21 cellular contexts compared by ENCODE assay signal in the genomic region with DNA sequence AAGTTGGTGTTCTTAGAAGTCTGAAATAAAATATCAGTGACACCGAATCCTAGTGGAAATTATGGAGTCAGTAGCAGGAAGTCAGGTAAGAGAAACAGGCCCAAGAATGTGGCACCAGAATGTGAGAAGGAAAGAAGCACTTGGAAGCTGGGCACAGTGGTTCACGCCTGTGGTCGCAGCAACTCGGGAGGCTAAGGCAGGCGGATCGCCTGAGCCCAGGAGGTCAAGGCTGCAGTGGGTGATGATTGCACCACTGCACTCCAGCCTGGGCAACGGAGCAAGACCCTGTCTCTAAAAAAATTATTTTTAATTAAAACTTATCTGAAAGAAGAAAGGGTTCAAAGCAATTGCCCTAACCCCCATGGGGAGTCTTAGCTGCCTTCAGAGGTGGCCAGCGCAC.
"Had no signal": no experiment of that assay in that cellular context is flagged by ENCODE, and none has a peak within 500 bp of the region (broad histone marks: within the 10 kb centered on the region; RNA-seq: fewer than 3 reads in every experiment).

No MANE protein-coding gene starts in this region.

- H3K4me3 ChIP-seq: coronary artery, dorsolateral prefrontal cortex, esophagus muscularis mucosa, gastrocnemius medialis, heart right ventricle, left lung, lower lobe of right lung had no signal

- H3K4me1 ChIP-seq: esophagus muscularis mucosa, foreskin keratinocyte, gastrocnemius medialis, heart right ventricle, left lung, lower lobe of right lung had no signal

- H3K36me3 ChIP-seq: esophagus muscularis mucosa, gastrocnemius medialis, heart right ventricle, left lung, lower lobe of right lung had no signal

- DNase-seq: dermis blood vessel endothelial cell; effector CD4-positive, alpha-beta T cell; effector memory CD4-positive, alpha-beta T cell; foreskin keratinocyte; gastrocnemius medialis; glutamatergic neuron; heart right ventricle; hippocampal formation; left cardiac atrium; left ventricle myocardium superior; lower lobe of right lung; mesenchymal stem cell; midbrain had no signal

- H3K27me3 ChIP-seq: dorsolateral prefrontal cortex, foreskin keratinocyte, gastrocnemius medialis, left lung had no signal

- ATAC-seq: foreskin keratinocyte, gastrocnemius medialis, heart right ventricle, left cardiac atrium, left lung, left ventricle myocardium superior, lower lobe of right lung had no signal

- H3K9me3 ChIP-seq: gastrocnemius medialis had no signal

- FAIRE-seq: colon, endothelial cell of umbilical vein, islet of Langerhans, keratinocyte had no signal

- H3K27ac ChIP-seq: coronary artery, dorsolateral prefrontal cortex, esophagus muscularis mucosa, foreskin keratinocyte, gastrocnemius medialis, heart right ventricle, left lung, lower lobe of right lung had no signal
